ENCODE assay signal across 8 cellular contexts in the genomic region with DNA sequence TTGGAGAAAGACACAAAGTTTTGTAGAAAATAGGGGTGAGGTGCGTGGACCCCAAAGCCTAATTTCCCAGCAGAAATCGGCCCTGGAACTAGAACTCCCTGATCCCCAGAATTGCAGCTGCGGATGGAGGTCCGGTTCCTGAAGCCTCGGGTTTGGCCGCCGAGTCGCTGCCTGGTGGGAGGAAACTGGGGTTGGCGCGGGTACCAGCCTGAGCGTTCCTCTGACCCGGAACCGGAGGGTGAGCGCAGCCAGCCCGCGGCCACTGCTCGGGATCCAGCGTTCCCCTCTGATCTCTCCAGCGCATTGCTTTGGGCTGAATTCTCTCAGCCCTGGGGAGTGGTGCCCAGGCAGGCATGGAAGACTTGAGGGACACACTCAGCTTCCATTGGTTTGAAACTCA. TPM values are rescaled to one million over a fixed set of nuclear protein-coding genes. Genes with fewer than 3 reads are reported as not detected.
A peak's percentile ranks its signal among the peaks of the same experiment; 100 is the strongest.
DNase-seq lines count a peak whose midpoint lies in the region; TF ChIP-seq lines count a peak whose summit lies in the region.

No MANE protein-coding gene starts in this region.

- H3K9me3 Mint-ChIP-seq in activated CD4-positive, alpha-beta memory T cell treated with anti-CD3 and anti-CD28 coated beads for 36 hours: peaks cover 3% of the 10 kb centered on the region
- no peaks in the 10 kb centered on the region for H3K9me3 Mint-ChIP-seq in activated CD4-positive, alpha-beta memory T cell treated with anti-CD3 and anti-CD28 coated beads, Interleukin-2, amount 10 ng/mL, durations not matched to agents 7 days and 5 days
- peaks cover 0 to 6% (median 4%) of the 10 kb centered on the region in 5 experiments for H3K9me3 Mint-ChIP-seq in brain

- TF ChIP-seq POLR2A in suprapubic skin (IDR thresholded peaks at IDR 0.05): no peak

- peaks cover 8% of the 10 kb centered on the region for H3K4me1 Mint-ChIP-seq in activated CD4-positive, alpha-beta memory T cell treated with anti-CD3 and anti-CD28 coated beads for 36 hours (ENCODE audit: low read depth)
- peaks cover 4% of the 10 kb centered on the region for H3K4me1 Mint-ChIP-seq in activated CD4-positive, alpha-beta memory T cell treated with anti-CD3 and anti-CD28 coated beads, Interleukin-2, amount 10 ng/mL, durations not matched to agents 7 days and 5 days
- H3K4me1 Mint-ChIP-seq in brain: peaks cover 59% of the 10 kb centered on the region

- POLR2A ChIA-PET in activated CD4-positive, alpha-beta memory T cell treated with anti-CD3 and anti-CD28 coated beads for 36 hours (lab: Charles Lee): no interaction called here
- POLR2A ChIA-PET in activated CD4-positive, alpha-beta memory T cell treated with anti-CD3 and anti-CD28 coated beads, Interleukin-2, amount 10 ng/mL, durations not matched to agents 7 days and 5 days (lab: Charles Lee): no interaction called here
- POLR2A ChIA-PET in A673 (lab: Charles Lee; ENCODE audit: low non-redundant PET): no interaction called here

- intact Hi-C loops in activated CD4-positive, alpha-beta memory T cell treated with anti-CD3 and anti-CD28 coated beads for 36 hours (cut with micrococcal nuclease): loop anchor here (1.0 kb wide), 1 partner anchor 715 kb away; no protein-coding TSS in a partner anchor
- intact Hi-C loops in A673 (cut with micrococcal nuclease; ENCODE audit: unreplicated experiment): loop anchor here (10.0 kb wide), 1 partner anchor 534 kb away; no protein-coding TSS in a partner anchor

- H3K4me3 ChIP-seq in kidney epithelial cell (ENCODE audit: low read depth, low read length) (peak overlapping the region; percentile 44), suprapubic skin (peak overlapping the region; percentile 49), A673 (ENCODE audit: low read depth, low read length, poor library complexity, severe bottlenecking) (no peak overlapping the region)

- H3K4me3 Mint-ChIP-seq in activated CD4-positive, alpha-beta memory T cell treated with anti-CD3 and anti-CD28 coated beads for 36 hours: peak overlapping the region; percentile 22
- H3K4me3 Mint-ChIP-seq in activated CD4-positive, alpha-beta memory T cell treated with anti-CD3 and anti-CD28 coated beads, Interleukin-2, amount 10 ng/mL, durations not matched to agents 7 days and 5 days: no peak overlapping the region
- peak overlapping the region; percentile 93 to 96 (median 96) for H3K4me3 Mint-ChIP-seq in brain

- no peaks in the 10 kb centered on the region for H3K36me3 Mint-ChIP-seq in activated CD4-positive, alpha-beta memory T cell treated with anti-CD3 and anti-CD28 coated beads for 36 hours
- H3K36me3 Mint-ChIP-seq in activated CD4-positive, alpha-beta memory T cell treated with anti-CD3 and anti-CD28 coated beads, Interleukin-2, amount 10 ng/mL, durations not matched to agents 7 days and 5 days (ENCODE audit: low read depth): no peaks in the 10 kb centered on the region
- H3K36me3 Mint-ChIP-seq in brain: peaks cover 26% of the 10 kb centered on the region

- peak; percentile 10 for DNase-seq in activated CD4-positive, alpha-beta memory T cell treated with anti-CD3 and anti-CD28 coated beads for 36 hours
- DNase-seq in activated CD4-positive, alpha-beta memory T cell treated with anti-CD3 and anti-CD28 coated beads, Interleukin-2, amount 10 ng/mL, durations not matched to agents 7 days and 5 days: no peak
- no peak for DNase-seq in kidney epithelial cell (ENCODE audit: low read depth)
- no peak for DNase-seq in suprapubic skin (ENCODE audit: low spot score in 2 of 2)
- DNase-seq in GM13976 (ENCODE audit: low spot score): no peak
- DNase-seq in UCSD-AML1 (lab: John Stamatoyannopoulos, UW; ENCODE audit: unreplicated experiment): no peak
- DNase-seq in A673 (ENCODE audit: low spot score): no peak

- H3K27ac ChIP-seq in suprapubic skin (no peak overlapping the region), A673 (ENCODE audit: low read depth, low read length, poor library complexity, severe bottlenecking) (no peak overlapping the region)

- TF ChIP-seq CTCF in brain (conservative IDR thresholded peaks at IDR 0.05): no peak
- TF ChIP-seq CTCF in kidney epithelial cell (IDR thresholded peaks at IDR 0.05; ENCODE audit: insufficient read depth, low read length, poor library complexity, severe bottlenecking): no peak
- no peak for TF ChIP-seq CTCF in suprapubic skin (IDR thresholded peaks at IDR 0.05)
- TF ChIP-seq CTCF in GM13976 (IDR thresholded peaks at IDR 0.05; ENCODE audit: borderline replicate concordance, control extremely low read depth, extremely low read depth, insufficient read depth, missing control alignments): no peak
- no peak for TF ChIP-seq CTCF in A673 (conservative IDR thresholded peaks at IDR 0.05; ENCODE audit: low read depth, low read length)

- no peak for TF ChIP-seq EP300 in suprapubic skin (IDR thresholded peaks at IDR 0.05)

- in situ Hi-C loops in GM13976 (cut with MboI; ENCODE audit: low sequenced_read_pairs, unreplicated experiment): no loop called here

- H3K27me3 Mint-ChIP-seq in activated CD4-positive, alpha-beta memory T cell treated with anti-CD3 and anti-CD28 coated beads for 36 hours: peaks cover 57% of the 10 kb centered on the region
- peaks cover 64% of the 10 kb centered on the region for H3K27me3 Mint-ChIP-seq in activated CD4-positive, alpha-beta memory T cell treated with anti-CD3 and anti-CD28 coated beads, Interleukin-2, amount 10 ng/mL, durations not matched to agents 7 days and 5 days
- peaks cover 6% of the 10 kb centered on the region for H3K27me3 Mint-ChIP-seq in brain

- no peak overlapping the region for H3K27ac Mint-ChIP-seq in activated CD4-positive, alpha-beta memory T cell treated with anti-CD3 and anti-CD28 coated beads for 36 hours
- no peak overlapping the region for H3K27ac Mint-ChIP-seq in activated CD4-positive, alpha-beta memory T cell treated with anti-CD3 and anti-CD28 coated beads, Interleukin-2, amount 10 ng/mL, durations not matched to agents 7 days and 5 days
- peak overlapping the region; percentile 61 to 90 (median 66) for H3K27ac Mint-ChIP-seq in brain

- 29% methylated on average over 19 of the region's 19 CpGs for WGBS in suprapubic skin

- H3K27me3 ChIP-seq in kidney epithelial cell (ENCODE audit: control insufficient read depth, insufficient read depth, low read length): peaks cover 17% of the 10 kb centered on the region
- H3K27me3 ChIP-seq in suprapubic skin: peaks cover 48% of the 10 kb centered on the region
- H3K27me3 ChIP-seq in A673 (replicated peaks; ENCODE audit: insufficient read depth, low read depth, low read length, poor library complexity): peaks cover 78% of the 10 kb centered on the region

- H3K36me3 ChIP-seq in kidney epithelial cell (ENCODE audit: control insufficient read depth, insufficient read depth, low read length): no peaks in the 10 kb centered on the region
- H3K36me3 ChIP-seq in suprapubic skin: no peaks in the 10 kb centered on the region
- no peaks in the 10 kb centered on the region for H3K36me3 ChIP-seq in A673 (ENCODE audit: insufficient read depth, low read length, poor library complexity, severe bottlenecking)

- H3K9me3 ChIP-seq in suprapubic skin: no peaks in the 10 kb centered on the region
- no peaks in the 10 kb centered on the region for H3K9me3 ChIP-seq in A673 (ENCODE audit: low read depth, low read length, poor library complexity, severe bottlenecking)

- BruUV-seq in A673 (replicated peaks; lab: Mats Ljungman, UMichigan): no TSS peak

- CTCF ChIA-PET in activated CD4-positive, alpha-beta memory T cell treated with anti-CD3 and anti-CD28 coated beads for 36 hours (lab: Charles Lee): no interaction called here
- CTCF ChIA-PET in activated CD4-positive, alpha-beta memory T cell treated with anti-CD3 and anti-CD28 coated beads, Interleukin-2, amount 10 ng/mL, durations not matched to agents 7 days and 5 days (lab: Charles Lee): interaction anchor here (1.2 kb wide), 1 partner anchor 715 kb away, joined by 4 read pairs; no protein-coding TSS in a partner anchor
- CTCF ChIA-PET in A673 (lab: Charles Lee): no interaction called here

- peaks cover 21% of the 10 kb centered on the region for H3K4me1 ChIP-seq in suprapubic skin
- peaks cover 6% of the 10 kb centered on the region for H3K4me1 ChIP-seq in A673 (ENCODE audit: insufficient read depth, low read length, poor library complexity, severe bottlenecking)

RNA-seq across cellular contexts. Expression of gene ST6GALNAC5, which starts 1.6 kb away (rescaled TPM):
- not detected for total RNA-seq in activated CD4-positive, alpha-beta memory T cell treated with anti-CD3 and anti-CD28 coated beads for 36 hours
- total RNA-seq in activated CD4-positive, alpha-beta memory T cell treated with anti-CD3 and anti-CD28 coated beads, Interleukin-2, amount 10 ng/mL, durations not matched to agents 7 days and 5 days: not detected
- polyA plus RNA-seq in brain (ENCODE audit: insufficient read depth, low read depth, low replicate concordance): 9.5 TPM
- total RNA-seq in kidney epithelial cell: 9.4 and 10.8 TPM in 2 replicates
- total RNA-seq in suprapubic skin: 10 to 100 TPM in 1 of 4 donors, 1 to 10 TPM in 2, under 1 TPM in 1; 0.49 to 14.1 (median 2.1) TPM
- total RNA-seq in A673 (2021): not detected in 2 replicates

Comparison
In these comparisons a context has a peak if more than half of its experiments do, and no peak if none do; other contexts are left out.
1. H3K27ac Mint-ChIP-seq: peak in brain (5 of 5); none in activated CD4-positive, alpha-beta memory T cell treated with anti-CD3 and anti-CD28 coated beads for 36 hours (single experiment) and activated CD4-positive, alpha-beta memory T cell treated with anti-CD3 and anti-CD28 coated beads, Interleukin-2, amount 10 ng/mL, durations not matched to agents 7 days and 5 days (single experiment).